29 cellular contexts compared by ENCODE assay signal in the genomic region with DNA sequence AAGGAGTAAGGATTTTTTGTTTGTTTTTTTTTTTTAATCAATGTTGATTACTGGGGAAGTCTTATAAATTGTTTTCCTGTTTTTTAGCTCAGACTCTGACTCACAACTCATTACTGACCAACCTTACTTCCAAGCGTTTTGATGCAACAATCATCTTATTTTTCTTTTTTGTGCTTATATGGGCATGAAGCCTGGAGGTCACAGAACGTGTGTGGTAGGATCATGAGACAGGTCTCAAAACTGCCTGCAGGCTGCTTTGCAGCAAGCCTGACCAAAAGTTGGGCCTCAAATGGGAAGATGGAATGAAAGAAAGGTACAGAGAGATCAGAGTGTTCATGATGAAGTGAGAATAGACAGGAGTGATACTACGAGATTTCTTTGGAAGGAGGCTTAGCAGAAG. TPM values are rescaled to one million over a fixed set of nuclear protein-coding genes. Genes with fewer than 3 reads are reported as not detected.
DNase-seq lines count a peak whose midpoint lies in the region; ATAC-seq, FAIRE-seq and TF ChIP-seq lines count a peak whose summit lies in the region.
"Had no signal": no experiment of that assay in that cellular context is flagged by ENCODE, and none has a peak within 500 bp of the region (broad histone marks: within the 10 kb centered on the region; RNA-seq: fewer than 3 reads in every experiment).

No MANE protein-coding gene starts in this region.

- no peak for ATAC-seq in IMR-90 (ENCODE audit: low read depth)
- ATAC-seq: A549 had no signal

- no TSS peak for BruUV-seq in IMR-90 (replicated peaks; lab: Mats Ljungman, UMichigan)

- TF ChIP-seq CTCF in IMR-90 (conservative IDR thresholded peaks at IDR 0.05; ENCODE audit: low read depth, low read length) (no peak), nephron progenitor cell (IDR thresholded peaks at IDR 0.05) (no peak)

- in situ Hi-C loops in IMR-90 (cut with MboI; ENCODE audit: low sequenced_read_pairs): no loop called here

- intact Hi-C loops in IMR-90 (cut with micrococcal nuclease): no loop called here

- no peak for TF ChIP-seq POLR2A in IMR-90 (IDR thresholded peaks at IDR 0.05; ENCODE audit: low read depth, low read length)

- H2BK120ac ChIP-seq in IMR-90 (ENCODE audit: low read depth, low read length): peak overlapping the region; percentile 36

- TF ChIP-seq RAD21 in IMR-90 (IDR thresholded peaks at IDR 0.05; ENCODE audit: low read length): no peak

- peak overlapping the region; percentile 49; the same call in 1 of the 2 replicates for H2AK5ac ChIP-seq in IMR-90 (ENCODE audit: low read depth, low read length)

- no peak overlapping the region for H3K56ac ChIP-seq in IMR-90 (ENCODE audit: extremely low read depth, insufficient read depth, low read length)

- H3K27me3 Mint-ChIP-seq in nephron progenitor cell (ENCODE audit: low read depth, poor library complexity): peaks cover 5% of the 10 kb centered on the region
- H3K27me3 Mint-ChIP-seq: CD4-positive, alpha-beta T cell had no signal

- no peak overlapping the region for H3K4me3 Mint-ChIP-seq in nephron progenitor cell
- H3K4me3 Mint-ChIP-seq: CD4-positive, alpha-beta T cell; HFFc6 had no signal

- H4K91ac ChIP-seq in IMR-90 (ENCODE audit: insufficient read depth, low read depth, low read length): peak overlapping the region; percentile 46; the same call in 1 of the 2 replicates

- no peaks in the 10 kb centered on the region for H4K20me1 ChIP-seq in IMR-90 (ENCODE audit: insufficient read depth, low read length)
- H4K20me1 ChIP-seq: BLaER1 treated with 17β-estradiol and CSF1 and Interleukin-3, amounts not matched to agents 10 nM and 100 nM had no signal

- H3K27ac ChIP-seq in IMR-90 (ENCODE audit: insufficient read depth, low read length): no peak overlapping the region
- no peak overlapping the region for H3K27ac ChIP-seq in small intestine (ENCODE audit: low read depth in 1 of 2, low read length in 1 of 2)
- H3K27ac ChIP-seq: A549; BLaER1 treated with 17β-estradiol and CSF1 and Interleukin-3, amounts not matched to agents 10 nM and 100 nM; GM23248 had no signal

- H3K4me1 ChIP-seq in IMR-90 (ENCODE audit: control insufficient read depth, insufficient read depth, low read length) (peaks cover 4% of the 10 kb centered on the region; the same call in 1 of the 2 replicates), small intestine (ENCODE audit: control insufficient read depth in 2 of 2, insufficient read depth in 1 of 2, low read depth in 1 of 2, low read length in 1 of 2) (no peaks in the 10 kb centered on the region)
- H3K4me1 ChIP-seq: A549; BLaER1 treated with 17β-estradiol and CSF1 and Interleukin-3, amounts not matched to agents 10 nM and 100 nM had no signal

- no peak overlapping the region for H2AK9ac ChIP-seq in IMR-90 (replicated peaks; ENCODE audit: low read depth, low read length, poor library complexity)

- H3K14ac ChIP-seq in IMR-90 (replicated peaks; ENCODE audit: low read depth, low read length): 0 out of 2 replicates have a peak overlapping the region, but pooled peaks have one; percentile 2

- H3K9me1 ChIP-seq in IMR-90 (ENCODE audit: insufficient read depth, low read length): peaks cover 3% of the 10 kb centered on the region; the same call in 1 of the 2 replicates

- H3K36me3 ChIP-seq in IMR-90 (ENCODE audit: control insufficient read depth, insufficient read depth, low read length): no peaks in the 10 kb centered on the region
- no peaks in the 10 kb centered on the region for H3K36me3 ChIP-seq in small intestine (ENCODE audit: control insufficient read depth in 2 of 2, insufficient read depth in 2 of 2, low read length in 2 of 2)
- H3K36me3 ChIP-seq: BLaER1 treated with 17β-estradiol and CSF1 and Interleukin-3, amounts not matched to agents 10 nM and 100 nM; HAP-1 had no signal

- peak overlapping the region in 1 of 2 experiments; percentile 71; a peak in 2 of 4 replicates for H4K8ac ChIP-seq in IMR-90 (ENCODE audit: low read depth in 2 of 2, low read length in 2 of 2)

- POLR2A ChIA-PET in IMR-90 (lab: Charles Lee; ENCODE audit: unreplicated experiment): no interaction called here

- dilution Hi-C loops in IMR-90 (cut with HindIII; ENCODE audit: low sequenced_read_pairs, unreplicated experiment): no loop called here

- H4K5ac ChIP-seq in IMR-90 (ENCODE audit: low read depth, low read length): no peak overlapping the region; the same call in 1 of the 2 replicates

- H3K27ac Mint-ChIP-seq in nephron progenitor cell: peak overlapping the region; percentile 1
- H3K27ac Mint-ChIP-seq: CD4-positive, alpha-beta T cell; HFFc6 had no signal

- H3K79me1 ChIP-seq in IMR-90 (ENCODE audit: low read depth in 1 of 2, low read length in 2 of 2): peaks cover 0 to 13% of the 10 kb centered on the region in 2 experiments

- H3K9me3 ChIP-seq in IMR-90 (ENCODE audit: control insufficient read depth, insufficient read depth, low read length) (no peaks in the 10 kb centered on the region), small intestine (ENCODE audit: control insufficient read depth, low read depth) (no peaks in the 10 kb centered on the region)
- H3K9me3 ChIP-seq: A549; BLaER1 treated with 17β-estradiol and CSF1 and Interleukin-3, amounts not matched to agents 10 nM and 100 nM; HAP-1; SK-N-SH had no signal

- no peak overlapping the region for H2BK5ac ChIP-seq in IMR-90 (ENCODE audit: low read depth, low read length, poor library complexity, severe bottlenecking)

- CTCF ChIA-PET in IMR-90 (lab: Yijun Ruan, JAX): interaction anchor here (1.0 kb wide), 1 partner anchor 43 kb away, joined by 3 read pairs; no protein-coding TSS in a partner anchor

- no peaks in the 10 kb centered on the region for H3K9me3 Mint-ChIP-seq in nephron progenitor cell
- H3K9me3 Mint-ChIP-seq: CD4-positive, alpha-beta T cell; HFFc6 had no signal

- FAIRE-seq in small intestine (lab: Jason Lieb, UNC): no peak
- FAIRE-seq: A549, D721Med, G401.6, HTR-8/SVneo had no signal

- H3K4me3 ChIP-seq in IMR-90 (ENCODE audit: insufficient read depth, low read depth, low read length) (no peak overlapping the region), small intestine (ENCODE audit: low read depth in 1 of 2, low read length in 2 of 2) (no peak overlapping the region)
- H3K4me3 ChIP-seq: A549; BLaER1 treated with 17β-estradiol and CSF1 and Interleukin-3, amounts not matched to agents 10 nM and 100 nM; GM23248; HAP-1 had no signal

- H2AFZ ChIP-seq in IMR-90 (replicated peaks; ENCODE audit: low read length, poor library complexity): peak overlapping the region; percentile 12
- H2AFZ ChIP-seq: GM23248 had no signal

- peak overlapping the region; percentile 64 for H3K18ac ChIP-seq in IMR-90 (ENCODE audit: low read depth, low read length)

- H2BK20ac ChIP-seq in IMR-90 (ENCODE audit: low read depth, low read length): peak overlapping the region; percentile 60; the same call in 1 of the 2 replicates

- no peak for DNase-seq in IMR-90
- DNase-seq in astrocyte of the hippocampus (ENCODE audit: low read depth, low spot score): peak; percentile 10
- DNase-seq in fibroblast of peridontal ligament (ENCODE audit: extremely low read depth): peak; percentile 8
- no peak for DNase-seq in nephron progenitor cell
- DNase-seq in mesenteric fat pad (ENCODE audit: low spot score): no peak
- DNase-seq in stimulated activated CD4-positive, alpha-beta T cell treated with anti-CD3 and anti-CD28 coated beads, Interleukin-2, amount 100 ng/mL, for 24 hours: no peak
- DNase-seq in small intestine: no peak
- no peak for DNase-seq in activated effector memory CD4-positive, alpha-beta T cell treated with Interleukin-2 at 50 U/mL for 16 hours
- DNase-seq: AML-193; CD4-positive, alpha-beta T cell; GM23248; HFFc6; KBM-7; MV-4-11; NCI-H1105 treated with DMSO at 0.1 percent for 48 hours; NCI-H2029 treated with DMSO at 0.1 percent for 48 hours; NCI-H2171 treated with DMSO at 0.1 percent for 48 hours; NCI-H345; NCI-H510A treated with DMSO at 0.1 percent for 48 hours; NCI-H748 treated with DMSO at 0.1 percent for 48 hours; SIG-M5; SK-N-SH had no signal

- H3K27me3 ChIP-seq in IMR-90 (ENCODE audit: control insufficient read depth, insufficient read depth, low read length) (no peaks in the 10 kb centered on the region), small intestine (ENCODE audit: control insufficient read depth in 2 of 2, insufficient read depth in 2 of 2, low read length in 2 of 2) (no peaks in the 10 kb centered on the region)
- H3K27me3 ChIP-seq: BLaER1 treated with 17β-estradiol and CSF1 and Interleukin-3, amounts not matched to agents 10 nM and 100 nM had no signal

- no peaks in the 10 kb centered on the region for H3K36me3 Mint-ChIP-seq in nephron progenitor cell (ENCODE audit: low read depth)

- 78% methylated on average over 1 of the region's 3 CpGs; no CpG with 5 or more reads in 1 of the 2 experiments for WGBS in IMR-90 (ENCODE audit: extremely low coverage in 2 of 2, insufficient read length in 1 of 2), 2 experiments
- 68 to 78% (median 70%) methylated on average over 3 of the region's 3 CpGs for WGBS in small intestine, 3 donors

- H3K4me1 Mint-ChIP-seq in nephron progenitor cell: peaks cover 15% of the 10 kb centered on the region

- H3K4ac ChIP-seq in IMR-90 (ENCODE audit: low read depth, low read length): peak overlapping the region; percentile 42

- peak overlapping the region; percentile 24; the same call in 1 of the 2 replicates for H3K23ac ChIP-seq in IMR-90 (ENCODE audit: low read depth, low read length)

- no peak overlapping the region for H3K9ac ChIP-seq in IMR-90 (ENCODE audit: low read depth, low read length)
- H3K9ac ChIP-seq: BLaER1 treated with 17β-estradiol and CSF1 and Interleukin-3, amounts not matched to agents 10 nM and 100 nM; GM23248; SK-N-SH had no signal

- 0 out of 3 replicates have a peak overlapping the region, but pooled peaks have one; percentile 57 for H2BK15ac ChIP-seq in IMR-90 (ENCODE audit: low read depth, low read length)

- no peak overlapping the region for H3K4me2 ChIP-seq in IMR-90 (ENCODE audit: low read depth, low read length)
- H3K4me2 ChIP-seq: A549; BLaER1 treated with 17β-estradiol and CSF1 and Interleukin-3, amounts not matched to agents 10 nM and 100 nM; SK-N-SH had no signal

TF ChIP-seq in IMR-90, 13 proteins besides CTCF, POLR2A, EP300 and RAD21 (continues in another document):
- TF ChIP-seq RFX5 (IDR thresholded peaks at IDR 0.05; ENCODE audit: low read depth, low read length): no peak
- TF ChIP-seq CEBPB (IDR thresholded peaks at IDR 0.05; ENCODE audit: low read depth, low read length): no peak

RNA-seq across cellular contexts. Expression of gene SNCAIP, which starts 38.5 kb away (rescaled TPM):
- total RNA-seq in IMR-90 (2012; rRNA removed) (19.0 and 22.5 TPM in 2 replicates), mesenteric fat pad (3.6 TPM)
- polyA plus RNA-seq in IMR-90 (2012; rRNA removed) (14.2 and 15.3 TPM in 2 replicates), small intestine (1 to 10 TPM in 1 of 3 donors, under 1 TPM in 1, not detected in 1; 0.54 to 1.1 TPM)
- 3.0 and 3.5 TPM in 2 replicates for polyA plus RNA-seq in IMR-90 (2012; cell fraction: cytosol; rRNA removed)
- polyA plus RNA-seq in IMR-90 (2012; cell fraction: nucleus; rRNA removed; ENCODE audit: low replicate concordance): 10.8 and 19.7 TPM in 2 replicates
- total RNA-seq: CD4-positive, alpha-beta T cell; LHCN-M2 had no signal
- polyA plus RNA-seq: SK-N-SH had no signal

Comparison
In these comparisons a context has a peak if more than half of its experiments do, and no peak if none do; other contexts are left out.
1. DNase-seq: peak in astrocyte of the hippocampus (single experiment) and fibroblast of peridontal ligament (single experiment); none in IMR-90 (single experiment), nephron progenitor cell (single experiment), mesenteric fat pad (single experiment), stimulated activated CD4-positive, alpha-beta T cell treated with anti-CD3 and anti-CD28 coated beads, Interleukin-2, amount 100 ng/mL, for 24 hours (0 of 2), small intestine (single experiment) and activated effector memory CD4-positive, alpha-beta T cell treated with Interleukin-2 at 50 U/mL for 16 hours (single experiment).